ENCODE assay signal across 8 cellular contexts in genomic region chr10:116875897-116876296, GRCh38. TPM values are rescaled to one million over a fixed set of nuclear protein-coding genes. Genes with fewer than 3 reads are reported as not detected.
"Had no signal": no experiment of that assay in that cellular context is flagged by ENCODE, and none has a peak within 500 bp of the region (broad histone marks: within the 10 kb centered on the region; RNA-seq: fewer than 3 reads in every experiment).

No MANE protein-coding gene starts in this region.

- ATAC-seq: HepG2, K562 had no signal

- H3K27ac ChIP-seq: HL-60 had no signal

- H3K4me3 ChIP-seq: K562 had no signal

- DNase-seq: IMR-90, KBM-7, KG1 had no signal

RNA-seq across cellular contexts. Expression of gene ENO4, which starts 26.6 kb away (rescaled TPM):
- total RNA-seq: HepG2, HT-29, HT1080, K562 had no signal
